In the genomic region with DNA sequence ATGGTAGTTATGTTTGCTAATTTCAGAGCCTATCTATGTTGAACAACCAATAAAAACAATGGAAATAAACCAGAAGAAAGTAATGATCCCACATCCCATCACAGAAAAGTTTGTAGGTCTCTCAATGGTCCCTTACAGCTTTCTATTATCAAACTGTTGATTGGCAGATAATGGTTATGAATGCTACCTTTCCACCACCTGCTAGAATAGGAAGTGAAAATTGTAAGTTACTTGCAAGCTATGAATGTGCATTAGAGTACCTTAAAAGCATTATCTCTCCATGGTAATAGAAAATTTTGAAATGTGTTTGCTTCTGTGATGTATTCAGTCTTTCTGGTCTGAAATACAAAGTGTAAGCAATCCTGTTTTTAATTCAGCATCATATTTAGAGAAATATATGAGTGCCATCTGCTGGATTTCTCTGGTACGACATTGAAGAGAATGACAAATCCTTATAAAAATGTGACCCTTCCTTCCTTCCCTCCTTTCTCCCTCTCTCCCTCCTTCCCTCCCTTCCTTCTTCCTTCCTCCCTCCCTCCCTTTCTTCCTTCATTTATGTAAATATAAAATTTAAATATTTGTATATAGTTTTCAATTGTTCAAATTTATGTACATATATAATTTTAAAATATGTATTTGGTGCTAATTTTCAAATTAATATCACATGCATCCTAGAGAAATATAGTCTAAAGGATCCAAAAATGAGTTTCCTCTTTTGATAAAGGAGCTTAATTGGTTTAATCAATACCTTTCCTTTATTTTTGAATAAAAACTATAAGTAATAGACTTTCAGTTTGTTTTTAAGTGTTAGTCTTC, we compare ENCODE assay signal across 8 cellular contexts. TPM values are rescaled to one million over a fixed set of nuclear protein-coding genes. Genes with fewer than 3 reads are reported as not detected.
DNase-seq lines count a peak whose midpoint lies in the region; ATAC-seq and TF ChIP-seq lines count a peak whose summit lies in the region.

No MANE protein-coding gene starts in this region.

- TF ChIP-seq CTCF in natural killer cell (IDR thresholded peaks at IDR 0.05): peak; percentile 30
- peak; percentile 59 for TF ChIP-seq CTCF in LNCAP (IDR thresholded peaks at IDR 0.05)
- peak; percentile 15 for TF ChIP-seq CTCF in lung (IDR thresholded peaks at IDR 0.05; ENCODE audit: control extremely low read depth, extremely low read depth)

- ATAC-seq in natural killer cell: no peak
- no peak for ATAC-seq in natural killer cell treated with Interleukin-12 subunit alpha and Interleukin-12 subunit beta and Interleukin-15 and Interleukin-18, amount 100 ng/mL, for 72 hours
- no peak for ATAC-seq in lung (ENCODE audit: insufficient read depth, low FRiP score)
- no peak for ATAC-seq in T-cell (replicated peaks in 1 of 4)
- no peak for ATAC-seq in GM19452 (IDR thresholded peaks at IDR 0.05; ENCODE audit: unreplicated experiment)
- no peak for ATAC-seq in GM18909 (IDR thresholded peaks at IDR 0.05; ENCODE audit: poor library complexity, unreplicated experiment)

- CTCF ChIA-PET in T-cell (lab: Charles Lee): interaction anchor here (0.6 to 1.0 kb wide), 4 partner anchors 26 to 1653 kb away, joined by 3 to 4 read pairs (median 4); no protein-coding TSS in a partner anchor

- WGBS in lung, 2 donors: 0% methylated on average over 1 of the region's 1 CpG

- no peak overlapping the region for H3K27ac ChIP-seq in lung (ENCODE audit: low read depth in 1 of 2, low read length in 1 of 2)

- POLR2A ChIA-PET in T-cell (lab: Charles Lee): no interaction called here

- H3K27me3 Mint-ChIP-seq in natural killer cell (ENCODE audit: low read depth in 2 of 2) (no peaks in the 10 kb centered on the region), T-cell (peaks cover 3% of the 10 kb centered on the region in 2 donors)
- no peaks in the 10 kb centered on the region for H3K27me3 Mint-ChIP-seq in natural killer cell treated with Interleukin-12 subunit alpha and Interleukin-12 subunit beta and Interleukin-15 and Interleukin-18, amount 100 ng/mL, for 72 hours

- no peaks in the 10 kb centered on the region for H3K9me3 ChIP-seq in lung (ENCODE audit: control insufficient read depth in 2 of 2, insufficient read depth in 1 of 2, low read length in 1 of 2)

- no peaks in the 10 kb centered on the region for H3K4me1 ChIP-seq in lung (ENCODE audit: control insufficient read depth in 2 of 2, insufficient read depth in 2 of 2, low read length in 2 of 2)

- no peaks in the 10 kb centered on the region for H3K36me3 ChIP-seq in lung (ENCODE audit: control insufficient read depth in 2 of 2, insufficient read depth in 2 of 2, low read length in 2 of 2)

- no peaks in the 10 kb centered on the region for H3K4me1 Mint-ChIP-seq in natural killer cell
- no peaks in the 10 kb centered on the region for H3K4me1 Mint-ChIP-seq in natural killer cell treated with Interleukin-12 subunit alpha and Interleukin-12 subunit beta and Interleukin-15 and Interleukin-18, amount 100 ng/mL, for 72 hours (ENCODE audit: low read depth in 2 of 2)
- no peaks in the 10 kb centered on the region for H3K4me1 Mint-ChIP-seq in T-cell

- intact Hi-C loops in natural killer cell (cut with micrococcal nuclease): no loop called here

- H3K36me3 Mint-ChIP-seq in natural killer cell (no peaks in the 10 kb centered on the region), T-cell (no peaks in the 10 kb centered on the region)
- H3K36me3 Mint-ChIP-seq in natural killer cell treated with Interleukin-12 subunit alpha and Interleukin-12 subunit beta and Interleukin-15 and Interleukin-18, amount 100 ng/mL, for 72 hours: no peaks in the 10 kb centered on the region

- H3K9me3 Mint-ChIP-seq in natural killer cell (no peaks in the 10 kb centered on the region), T-cell (no peaks in the 10 kb centered on the region)
- H3K9me3 Mint-ChIP-seq in natural killer cell treated with Interleukin-12 subunit alpha and Interleukin-12 subunit beta and Interleukin-15 and Interleukin-18, amount 100 ng/mL, for 72 hours: no peaks in the 10 kb centered on the region

- no peak for DNase-seq in natural killer cell
- DNase-seq in natural killer cell treated with Interleukin-12 subunit alpha and Interleukin-12 subunit beta and Interleukin-15 and Interleukin-18, amount 100 ng/mL, for 72 hours (ENCODE audit: low spot score): no peak
- peak; percentile 51 for DNase-seq in astrocyte of the hippocampus (ENCODE audit: low read depth, low spot score)
- no peak for DNase-seq in lung (ENCODE audit: low spot score)
- no peak for DNase-seq in T-cell

- no peak overlapping the region for H3K4me3 ChIP-seq in lung

- no peak overlapping the region for H3K27ac Mint-ChIP-seq in natural killer cell
- no peak overlapping the region for H3K27ac Mint-ChIP-seq in natural killer cell treated with Interleukin-12 subunit alpha and Interleukin-12 subunit beta and Interleukin-15 and Interleukin-18, amount 100 ng/mL, for 72 hours
- H3K27ac Mint-ChIP-seq in T-cell: no peak overlapping the region

- H3K4me3 Mint-ChIP-seq in natural killer cell: no peak overlapping the region
- no peak overlapping the region for H3K4me3 Mint-ChIP-seq in natural killer cell treated with Interleukin-12 subunit alpha and Interleukin-12 subunit beta and Interleukin-15 and Interleukin-18, amount 100 ng/mL, for 72 hours
- no peak overlapping the region for H3K4me3 Mint-ChIP-seq in T-cell

- H3K27me3 ChIP-seq in lung (ENCODE audit: control insufficient read depth, insufficient read depth): no peaks in the 10 kb centered on the region

RNA-seq across cellular contexts. Expression of a gene that starts 41.4 kb away (rescaled TPM):
- not detected for total RNA-seq in natural killer cell
- total RNA-seq in natural killer cell treated with Interleukin-12 subunit alpha and Interleukin-12 subunit beta and Interleukin-15 and Interleukin-18, amount 100 ng/mL, for 72 hours: not detected
- not detected for total RNA-seq in lung
- polyA plus RNA-seq in lung: not detected
- not detected for total RNA-seq in T-cell
